1 cellular context compared by ENCODE assay signal in the genomic region with DNA sequence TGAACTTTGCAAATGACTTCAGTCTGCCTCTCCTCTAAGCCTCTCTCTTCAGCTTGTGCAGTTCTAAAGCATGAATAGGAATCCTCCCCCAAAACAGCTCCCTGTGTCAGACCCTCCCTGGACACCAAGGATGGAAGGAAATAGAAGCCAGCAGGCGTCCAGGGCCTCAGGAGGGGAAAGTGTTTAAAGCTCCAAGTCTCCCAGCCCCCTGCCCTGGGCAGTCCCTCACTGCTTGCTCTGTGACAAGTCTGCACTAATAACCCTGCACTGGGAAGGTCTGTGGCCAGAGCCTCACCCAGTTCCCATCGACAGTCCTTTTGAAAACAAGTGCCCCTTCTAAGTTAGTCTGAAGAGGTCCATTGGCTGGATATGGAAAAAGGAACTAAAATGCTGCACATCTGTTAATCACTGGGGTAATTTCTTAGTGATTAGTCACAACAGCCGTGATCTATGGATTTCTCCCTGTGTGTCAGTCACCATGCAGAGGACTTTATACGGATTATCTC.
TF ChIP-seq lines count a peak whose summit lies in the region.

No MANE protein-coding gene starts in this region.

TF ChIP-seq in WTC11, 78 proteins besides CTCF, POLR2A, EP300 and RAD21 (continued from another document):
- TF ChIP-seq, protein P1, sequence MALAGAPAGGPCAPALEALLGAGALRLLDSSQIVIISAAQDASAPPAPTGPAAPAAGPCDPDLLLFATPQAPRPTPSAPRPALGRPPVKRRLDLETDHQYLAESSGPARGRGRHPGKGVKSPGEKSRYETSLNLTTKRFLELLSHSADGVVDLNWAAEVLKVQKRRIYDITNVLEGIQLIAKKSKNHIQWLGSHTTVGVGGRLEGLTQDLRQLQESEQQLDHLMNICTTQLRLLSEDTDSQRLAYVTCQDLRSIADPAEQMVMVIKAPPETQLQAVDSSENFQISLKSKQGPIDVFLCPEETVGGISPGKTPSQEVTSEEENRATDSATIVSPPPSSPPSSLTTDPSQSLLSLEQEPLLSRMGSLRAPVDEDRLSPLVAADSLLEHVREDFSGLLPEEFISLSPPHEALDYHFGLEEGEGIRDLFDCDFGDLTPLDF (CRISPR knock-in tag; IDR thresholded peaks at IDR 0.05), result no peak
- TF ChIP-seq, protein P2, sequence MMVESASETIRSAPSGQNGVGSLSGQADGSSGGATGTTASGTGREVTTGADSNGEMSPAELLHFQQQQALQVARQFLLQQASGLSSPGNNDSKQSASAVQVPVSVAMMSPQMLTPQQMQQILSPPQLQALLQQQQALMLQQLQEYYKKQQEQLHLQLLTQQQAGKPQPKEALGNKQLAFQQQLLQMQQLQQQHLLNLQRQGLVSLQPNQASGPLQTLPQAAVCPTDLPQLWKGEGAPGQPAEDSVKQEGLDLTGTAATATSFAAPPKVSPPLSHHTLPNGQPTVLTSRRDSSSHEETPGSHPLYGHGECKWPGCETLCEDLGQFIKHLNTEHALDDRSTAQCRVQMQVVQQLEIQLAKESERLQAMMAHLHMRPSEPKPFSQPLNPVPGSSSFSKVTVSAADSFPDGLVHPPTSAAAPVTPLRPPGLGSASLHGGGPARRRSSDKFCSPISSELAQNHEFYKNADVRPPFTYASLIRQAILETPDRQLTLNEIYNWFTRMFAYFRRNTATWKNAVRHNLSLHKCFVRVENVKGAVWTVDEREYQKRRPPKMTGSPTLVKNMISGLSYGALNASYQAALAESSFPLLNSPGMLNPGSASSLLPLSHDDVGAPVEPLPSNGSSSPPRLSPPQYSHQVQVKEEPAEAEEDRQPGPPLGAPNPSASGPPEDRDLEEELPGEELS (CRISPR knock-in tag; IDR thresholded peaks at IDR 0.05), result no peak
- TF ChIP-seq ZNF671 (CRISPR knock-in tag; IDR thresholded peaks at IDR 0.05) (no peak), TEAD4 (CRISPR knock-in tag; IDR thresholded peaks at IDR 0.05) (no peak), TP53 (CRISPR knock-in tag; IDR thresholded peaks at IDR 0.05) (no peak), OVOL2 (CRISPR knock-in tag; IDR thresholded peaks at IDR 0.05; ENCODE audit: borderline replicate concordance) (no peak), ESRRA (CRISPR knock-in tag; IDR thresholded peaks at IDR 0.05; ENCODE audit: borderline replicate concordance) (no peak)
